16 cellular contexts compared by ENCODE assay signal in genomic region chr1:158212315-158212714, GRCh38. TPM values are rescaled to one million over a fixed set of nuclear protein-coding genes. Genes with fewer than 3 reads are reported as not detected.
DNase-seq lines count a peak whose midpoint lies in the region; ATAC-seq, FAIRE-seq and TF ChIP-seq lines count a peak whose summit lies in the region.
"Had no signal": no experiment of that assay in that cellular context is flagged by ENCODE, and none has a peak within 500 bp of the region (broad histone marks: within the 10 kb centered on the region; RNA-seq: fewer than 3 reads in every experiment).

No MANE protein-coding gene starts in this region.

- H3K4me1 Mint-ChIP-seq in activated naive CD8-positive, alpha-beta T cell treated with anti-CD3 and anti-CD28 coated beads, Interleukin-2, amount 10 ng/mL, durations not matched to agents 7 days and 5 days, result no peaks in the 10 kb centered on the region
- H3K4me1 Mint-ChIP-seq in activated naive CD8-positive, alpha-beta T cell treated with anti-CD3 and anti-CD28 coated beads, Interleukin-2, amount 50 U/mL, for 24 hours, result no peaks in the 10 kb centered on the region
- H3K4me1 Mint-ChIP-seq: CD8-positive, alpha-beta memory T cell had no signal

- H3K4me3 ChIP-seq in H1 (ENCODE audit: extremely low read depth in 1 of 4, insufficient read depth in 2 of 4, low read depth in 3 of 4, low read length in 4 of 4) (no peak overlapping the region), neuronal stem cell (ENCODE audit: low read length in 2 of 2) (no peak overlapping the region), psoas muscle (no peak overlapping the region)

- TF ChIP-seq RAD21 in H1 (IDR thresholded peaks at IDR 0.05 in 1 of 2, conservative IDR thresholded peaks at IDR 0.05 in 1 of 2; ENCODE audit: low read depth in 2 of 2, low read length in 2 of 2), result no peak

- intact Hi-C loops in psoas muscle (cut with DNase I), result no loop called here

- H3K4ac ChIP-seq in H1 (replicated peaks; ENCODE audit: insufficient read length, low read depth, low read length) (no peak overlapping the region), neuronal stem cell (ENCODE audit: low read length) (peak overlapping the region; percentile 23)

- H4K91ac ChIP-seq in H1 (replicated peaks; ENCODE audit: insufficient read length, low read length) (no peak overlapping the region), neuronal stem cell (ENCODE audit: low read depth, low read length, poor library complexity) (no peak overlapping the region)

- POLR2A ChIA-PET in activated naive CD8-positive, alpha-beta T cell treated with anti-CD3 and anti-CD28 coated beads, Interleukin-2, amount 10 ng/mL, durations not matched to agents 7 days and 5 days (lab: Charles Lee), result no interaction called here
- POLR2A ChIA-PET in H1 (lab: Charles Lee; ENCODE audit: partially characterized antibody), result no interaction called here

- no peak overlapping the region for H3K56ac ChIP-seq in H1 (replicated peaks; ENCODE audit: insufficient read length, low read depth, low read length)

- no peak overlapping the region for H4K5ac ChIP-seq in H1 (ENCODE audit: insufficient read length, low read depth, low read length)

- H2BK12ac ChIP-seq in H1 (ENCODE audit: low read depth, low read length) (no peak overlapping the region; the same call in 1 of the 2 replicates), neuronal stem cell (ENCODE audit: low read length) (no peak overlapping the region)

- no peak overlapping the region for H3K18ac ChIP-seq in H1 (ENCODE audit: extremely low read depth, low read length)
- H3K18ac ChIP-seq in neuronal stem cell (ENCODE audit: low read length), result peak overlapping the region; percentile 57

- WGBS in H1 (ENCODE audit: extremely low coverage in 1 of 2, insufficient coverage in 1 of 2, insufficient read length in 1 of 2, insufficient replicate concordance in 2 of 2, low coverage in 1 of 2, low lambda C conversion rate in 2 of 2, missing lambda C conversion rate in 1 of 2), 2 experiments, result 77% methylated on average over 9 of the region's 10 CpGs; no CpG with 5 or more reads in 1 of the 2 experiments
- no CpG with 5 or more reads among the region's 10 CpGs for WGBS in neuronal stem cell (ENCODE audit: extremely low coverage in 2 of 2, insufficient read length in 2 of 2, insufficient replicate concordance in 1 of 2), 2 donors
- 66 to 74% (median 67%) methylated on average over 9 to 10 of the region's 10 CpGs for WGBS in psoas muscle, 3 donors

- peaks cover 1% of the 10 kb centered on the region for H3K9me3 Mint-ChIP-seq in activated naive CD8-positive, alpha-beta T cell treated with anti-CD3 and anti-CD28 coated beads, Interleukin-2, amount 10 ng/mL, durations not matched to agents 7 days and 5 days
- H3K9me3 Mint-ChIP-seq in activated naive CD8-positive, alpha-beta T cell treated with anti-CD3 and anti-CD28 coated beads, Interleukin-2, amount 50 U/mL, for 24 hours, result no peaks in the 10 kb centered on the region

- H3K9ac ChIP-seq in H1 (replicated peaks in 1 of 4; ENCODE audit: extremely low read depth in 1 of 4, low read depth in 3 of 4, low read length in 3 of 4), result no peak overlapping the region
- H3K9ac ChIP-seq in neuronal stem cell (ENCODE audit: low read depth, low read length, poor library complexity), result no peak overlapping the region

- no peak overlapping the region for H3K4me2 ChIP-seq in H1 (ENCODE audit: insufficient read depth in 1 of 2, low read depth in 2 of 2, low read length in 2 of 2)
- no peak overlapping the region for H3K4me2 ChIP-seq in neuronal stem cell (ENCODE audit: insufficient read depth, low read length, poor library complexity, severe bottlenecking)

- H2BK5ac ChIP-seq in H1 (ENCODE audit: low read depth, low read length) (no peak overlapping the region), neuronal stem cell (ENCODE audit: low read length) (peak overlapping the region; percentile 75)

- no peak overlapping the region for H3K14ac ChIP-seq in H1 (ENCODE audit: insufficient read length)
- H3K14ac ChIP-seq in neuronal stem cell (ENCODE audit: low read length), result no peak overlapping the region

- H2BK15ac ChIP-seq in H1 (ENCODE audit: low read length), result no peak overlapping the region; the same call in 1 of the 2 replicates
- no peak overlapping the region for H2BK15ac ChIP-seq in neuronal stem cell (ENCODE audit: low read length)

- H3K27me3 Mint-ChIP-seq in activated naive CD8-positive, alpha-beta T cell treated with anti-CD3 and anti-CD28 coated beads, Interleukin-2, amount 10 ng/mL, durations not matched to agents 7 days and 5 days, result peaks cover 27% of the 10 kb centered on the region
- H3K27me3 Mint-ChIP-seq in activated naive CD8-positive, alpha-beta T cell treated with anti-CD3 and anti-CD28 coated beads, Interleukin-2, amount 50 U/mL, for 24 hours, result peaks cover 23% of the 10 kb centered on the region

- no peak for DNase-seq in activated naive CD8-positive, alpha-beta T cell treated with anti-CD3 and anti-CD28 coated beads, Interleukin-2, amount 10 ng/mL, durations not matched to agents 7 days and 5 days
- no peak for DNase-seq in activated naive CD8-positive, alpha-beta T cell treated with anti-CD3 and anti-CD28 coated beads, Interleukin-2, amount 50 U/mL, for 24 hours
- DNase-seq in H1 (ENCODE audit: low read depth in 1 of 2, low spot score in 2 of 2) (peak in 1 of 2 experiments; percentile 47), islet precursor cell (peak; percentile 55), neuronal stem cell (ENCODE audit: low spot score) (no peak), NCI-H1694 (lab: John Stamatoyannopoulos, UW) (no peak), psoas muscle (no peak), midbrain (lab: John Stamatoyannopoulos, UW) (no peak)
- DNase-seq: Caco-2; CD8-positive, alpha-beta memory T cell; GF-D8; GOT3 had no signal

- no peaks in the 10 kb centered on the region for H3K23me2 ChIP-seq in H1 (ENCODE audit: low read depth, low read length)

- no peak overlapping the region; the same call in 1 of the 2 replicates for H2AFZ ChIP-seq in H1 (ENCODE audit: low read length)
- H2AFZ ChIP-seq in neuronal stem cell (ENCODE audit: low read length), result no peak overlapping the region

- H3K27ac ChIP-seq in H1 (ENCODE audit: low read depth, low read length), result no peak overlapping the region
- H3K27ac ChIP-seq in neuronal stem cell (replicated peaks; ENCODE audit: low read length), result no peak overlapping the region
- no peak overlapping the region for H3K27ac ChIP-seq in psoas muscle
- H3K27ac ChIP-seq: 22Rv1, HL-60 had no signal

- no peak overlapping the region for H3K4me3 Mint-ChIP-seq in activated naive CD8-positive, alpha-beta T cell treated with anti-CD3 and anti-CD28 coated beads, Interleukin-2, amount 10 ng/mL, durations not matched to agents 7 days and 5 days
- no peak overlapping the region for H3K4me3 Mint-ChIP-seq in activated naive CD8-positive, alpha-beta T cell treated with anti-CD3 and anti-CD28 coated beads, Interleukin-2, amount 50 U/mL, for 24 hours
- H3K4me3 Mint-ChIP-seq: CD8-positive, alpha-beta memory T cell had no signal

- H3K23ac ChIP-seq in H1 (ENCODE audit: insufficient read length) (no peak overlapping the region), neuronal stem cell (ENCODE audit: low read depth, low read length, poor library complexity) (no peak overlapping the region)

- no peaks in the 10 kb centered on the region for H3K27me3 ChIP-seq in H1 (replicated peaks in 1 of 4; ENCODE audit: control insufficient read depth in 3 of 4, extremely low read depth in 1 of 4, insufficient read depth in 3 of 4, low read length in 3 of 4)
- no peaks in the 10 kb centered on the region for H3K27me3 ChIP-seq in neuronal stem cell (ENCODE audit: control insufficient read depth in 3 of 3, insufficient read depth in 3 of 3, low read depth in 1 of 3, low read length in 3 of 3)
- no peaks in the 10 kb centered on the region for H3K27me3 ChIP-seq in psoas muscle (ENCODE audit: insufficient read depth in 3 of 3, low read length in 2 of 3)

- no peaks in the 10 kb centered on the region for H4K20me1 ChIP-seq in H1 (replicated peaks in 1 of 2; ENCODE audit: control insufficient read depth in 1 of 2, insufficient read depth in 2 of 2, low read length in 2 of 2)

- CTCF ChIA-PET in H1 (lab: Charles Lee; ENCODE audit: partially characterized antibody), result interaction anchor here (0.5 to 3.3 kb wide), 5 partner anchors 9 to 284 kb away, joined by 3 to 25 read pairs (median 3); no protein-coding TSS in a partner anchor

- TF ChIP-seq CTCF in H1 (IDR thresholded peaks at IDR 0.05; ENCODE audit: control extremely low read depth in 1 of 3, insufficient read depth in 1 of 3, low read depth in 1 of 3, low read length in 3 of 3), result no peak
- no peak for TF ChIP-seq CTCF in psoas muscle (IDR thresholded peaks at IDR 0.05)

- H4K8ac ChIP-seq in H1 (ENCODE audit: extremely low read depth, insufficient read depth, low read length) (peak overlapping the region; percentile 79; the same call in 1 of the 2 replicates), neuronal stem cell (ENCODE audit: low read depth, low read length) (peak overlapping the region; percentile 72)

- peak overlapping the region; percentile 54 for H3K27ac Mint-ChIP-seq in activated naive CD8-positive, alpha-beta T cell treated with anti-CD3 and anti-CD28 coated beads, Interleukin-2, amount 10 ng/mL, durations not matched to agents 7 days and 5 days
- no peak overlapping the region for H3K27ac Mint-ChIP-seq in activated naive CD8-positive, alpha-beta T cell treated with anti-CD3 and anti-CD28 coated beads, Interleukin-2, amount 50 U/mL, for 24 hours
- H3K27ac Mint-ChIP-seq: CD8-positive, alpha-beta memory T cell had no signal

- H3K36me3 Mint-ChIP-seq in activated naive CD8-positive, alpha-beta T cell treated with anti-CD3 and anti-CD28 coated beads, Interleukin-2, amount 10 ng/mL, durations not matched to agents 7 days and 5 days, result no peaks in the 10 kb centered on the region
- H3K36me3 Mint-ChIP-seq in activated naive CD8-positive, alpha-beta T cell treated with anti-CD3 and anti-CD28 coated beads, Interleukin-2, amount 50 U/mL, for 24 hours (ENCODE audit: low read depth), result no peaks in the 10 kb centered on the region
- H3K36me3 Mint-ChIP-seq: CD8-positive, alpha-beta memory T cell had no signal

- FAIRE-seq in H1 (lab: Jason Lieb, UNC), result no peak

- H3K9me3 ChIP-seq in H1 (ENCODE audit: insufficient read depth in 2 of 2, low read depth in 1 of 2, low read length in 1 of 2) (no peaks in the 10 kb centered on the region), neuronal stem cell (replicated peaks in 1 of 2; ENCODE audit: control insufficient read depth in 2 of 2, insufficient read depth in 1 of 2, low read depth in 1 of 2, low read length in 2 of 2) (peaks cover 0 to 3% of the 10 kb centered on the region in 2 donors), psoas muscle (no peaks in the 10 kb centered on the region)
- H3K9me3 ChIP-seq: Caco-2 had no signal

- no peaks in the 10 kb centered on the region for H3K79me1 ChIP-seq in H1 (ENCODE audit: low read depth, low read length)
- H3K79me1 ChIP-seq in neuronal stem cell (ENCODE audit: low read depth, low read length), result no peaks in the 10 kb centered on the region

- no peak for ATAC-seq in activated naive CD8-positive, alpha-beta T cell treated with anti-CD3 and anti-CD28 coated beads, Interleukin-2, amount 10 ng/mL, durations not matched to agents 7 days and 5 days (ENCODE audit: low read depth)
- ATAC-seq in activated naive CD8-positive, alpha-beta T cell treated with anti-CD3 and anti-CD28 coated beads, Interleukin-2, amount 50 U/mL, for 24 hours, result no peak
- ATAC-seq in psoas muscle, result no peak

- H2BK20ac ChIP-seq in H1 (ENCODE audit: low read length), result no peak overlapping the region

- H3K79me2 ChIP-seq in H1 (ENCODE audit: control insufficient read depth in 1 of 2, insufficient read depth in 2 of 2, low read length in 2 of 2), result no peaks in the 10 kb centered on the region

- no peak for TF ChIP-seq EP300 in H1 (IDR thresholded peaks at IDR 0.05; ENCODE audit: borderline replicate concordance in 1 of 2, low read depth in 2 of 2, low read length in 2 of 2)

- no peak for TF ChIP-seq POLR2A in H1 (IDR thresholded peaks at IDR 0.05; ENCODE audit: control extremely low read depth in 1 of 2, low read depth in 2 of 2, low read length in 2 of 2)

- no peak overlapping the region for H2AK5ac ChIP-seq in H1 (ENCODE audit: low read depth, low read length)
- no peak overlapping the region for H2AK5ac ChIP-seq in neuronal stem cell (ENCODE audit: low read depth, low read length)

- no peaks in the 10 kb centered on the region for H3K36me3 ChIP-seq in H1 (ENCODE audit: control insufficient read depth in 2 of 4, insufficient read depth in 4 of 4, low read length in 3 of 4)
- no peaks in the 10 kb centered on the region for H3K36me3 ChIP-seq in neuronal stem cell (replicated peaks in 1 of 2; ENCODE audit: control insufficient read depth in 2 of 2, insufficient read depth in 2 of 2, low read length in 2 of 2)
- no peaks in the 10 kb centered on the region for H3K36me3 ChIP-seq in psoas muscle (ENCODE audit: insufficient read depth in 1 of 2, low read depth in 1 of 2)

- peaks cover 0 to 3% (median 1%) of the 10 kb centered on the region in 4 experiments; a peak in 2 of 7 replicates for H3K4me1 ChIP-seq in H1 (replicated peaks in 1 of 4; ENCODE audit: control insufficient read depth in 3 of 4, insufficient read depth in 4 of 4, low read length in 3 of 4)
- peaks cover 0 to 2% of the 10 kb centered on the region in 2 donors for H3K4me1 ChIP-seq in neuronal stem cell (ENCODE audit: control insufficient read depth in 2 of 2, insufficient read depth in 1 of 2, low read depth in 1 of 2, low read length in 2 of 2)
- H3K4me1 ChIP-seq in psoas muscle, result no peaks in the 10 kb centered on the region
- H3K4me1 ChIP-seq: Caco-2 had no signal

- H2BK120ac ChIP-seq in H1 (replicated peaks; ENCODE audit: low read depth, low read length), result no peak overlapping the region
- H2BK120ac ChIP-seq in neuronal stem cell (ENCODE audit: low read depth, low read length), result no peak overlapping the region

RNA-seq across cellular contexts. Expression of gene CD1D, which starts 31.6 kb away (rescaled TPM):
- not detected for total RNA-seq in activated naive CD8-positive, alpha-beta T cell treated with anti-CD3 and anti-CD28 coated beads, Interleukin-2, amount 10 ng/mL, durations not matched to agents 7 days and 5 days
- 0.92 and 1.1 TPM in 2 replicates for total RNA-seq in H1 (2021; fragmentation: NEBNext Ultra II Directional; extraction: Animal tissue kit (Norgen Biotek cat#: 25700))
- polyA plus RNA-seq in H1 (2011; rRNA removed), result 1.2 and 1.6 TPM in 2 replicates
- polyA plus RNA-seq in H1 (2011; cell fraction: cytosol; rRNA removed), result 1.2 TPM
- polyA plus RNA-seq in H1 (2011; cell fraction: nucleus; rRNA removed), result 2.3 TPM
- polyA plus RNA-seq in H1 (2012, experiment 1 of 2), result 1.2 to 2.3 TPM (median 1.7 TPM) in 4 replicates
- polyA plus RNA-seq in H1 (2012, experiment 2 of 2), result 1.9 TPM
- polyA plus RNA-seq in H1 (2013, experiment 1 of 2), result 1.4 TPM
- 1.3 TPM for polyA plus RNA-seq in H1 (2013, experiment 2 of 2)
- 1.1 and 1.9 TPM in 2 replicates for polyA minus RNA-seq in H1 (2011; rRNA and poly(A)+ RNA removed)
- 0.51 TPM for polyA minus RNA-seq in H1 (2011; cell fraction: cytosol; rRNA and poly(A)+ RNA removed)
- polyA minus RNA-seq in H1 (2011; cell fraction: nucleus; rRNA and poly(A)+ RNA removed), result 1.1 TPM
- polyA plus RNA-seq in neuronal stem cell (2013, experiment 1 of 2), result 0.07 TPM
- 0.04 TPM for polyA plus RNA-seq in neuronal stem cell (2013, experiment 2 of 2)
- total RNA-seq in psoas muscle, result 1 to 10 TPM in 2 of 4 donors, under 1 TPM in 2; 0.59 to 1.6 (median 1.1) TPM
- polyA plus RNA-seq in psoas muscle, result 1 to 10 TPM in 2 of 3 donors, under 1 TPM in 1; 0.90 to 7.8 (median 1.2) TPM
- total RNA-seq: Caco-2; CD8-positive, alpha-beta memory T cell had no signal
- polyA plus RNA-seq: CD8-positive, alpha-beta memory T cell had no signal

RNA-seq across cellular contexts. Expression of gene CD1A, which starts 41.9 kb away (rescaled TPM):
- under 1 TPM in 1 of 2 experiments, not detected in 1; 0.20 TPM for total RNA-seq in activated naive CD8-positive, alpha-beta T cell treated with anti-CD3 and anti-CD28 coated beads, Interleukin-2, amount 10 ng/mL, durations not matched to agents 7 days and 5 days
- total RNA-seq in H1 (2021; fragmentation: NEBNext Ultra II Directional; extraction: Animal tissue kit (Norgen Biotek cat#: 25700)), result not detected in 2 replicates
- polyA plus RNA-seq in H1 (2011; rRNA removed) (not detected in 2 replicates), psoas muscle (not detected)
- polyA plus RNA-seq in H1 (2011; cell fraction: cytosol; rRNA removed), result not detected
- polyA plus RNA-seq in H1 (2011; cell fraction: nucleus; rRNA removed), result not detected
- polyA plus RNA-seq in H1 (2012, experiment 1 of 2), result not detected in 4 replicates
- polyA plus RNA-seq in H1 (2012, experiment 2 of 2), result not detected
- polyA plus RNA-seq in H1 (2013, experiment 1 of 2), result not detected
- not detected for polyA plus RNA-seq in H1 (2013, experiment 2 of 2)
- polyA minus RNA-seq in H1 (2011; rRNA and poly(A)+ RNA removed), result not detected in 2 replicates
- polyA minus RNA-seq in H1 (2011; cell fraction: cytosol; rRNA and poly(A)+ RNA removed), result not detected
- polyA minus RNA-seq in H1 (2011; cell fraction: nucleus; rRNA and poly(A)+ RNA removed), result not detected
- not detected for polyA plus RNA-seq in neuronal stem cell (2013, experiment 1 of 2)
- polyA plus RNA-seq in neuronal stem cell (2013, experiment 2 of 2), result not detected
- total RNA-seq in psoas muscle, result not detected
- total RNA-seq: A673, Caco-2 had no signal
- polyA plus RNA-seq: BJ; CD8-positive, alpha-beta memory T cell had no signal
